8 cellular contexts compared by ENCODE assay signal in genomic region chr11:118437736-118438125, GRCh38. TPM values are rescaled to one million over a fixed set of nuclear protein-coding genes. Genes with fewer than 3 reads are reported as not detected.
DNase-seq lines count a peak whose midpoint lies in the region; ATAC-seq, FAIRE-seq and TF ChIP-seq lines count a peak whose summit lies in the region.

No MANE protein-coding gene starts in this region.

- no peak for FAIRE-seq in pancreas (lab: Jason Lieb, UNC)

- peak overlapping the region; percentile 33 to 89 (median 62) for H3K27ac ChIP-seq in pancreas

- peak; percentile 84 for DNase-seq in NCI-H1105 treated with DMSO at 0.1 percent for 48 hours (lab: John Stamatoyannopoulos, UW)
- DNase-seq in activated T-cell treated with anti-CD3 and anti-CD28 coated beads, Interleukin-2, amount 50 U/mL, for 48 hours: peak; percentile 58 to 60
- peak; percentile 28 for DNase-seq in fibroblast of villous mesenchyme (ENCODE audit: low read depth)
- peak; percentile 45 to 69 (median 62) for DNase-seq in pancreas
- no peak for DNase-seq in superior temporal gyrus (ENCODE audit: extremely low spot score)
- DNase-seq in NCI-H1694 treated with DMSO at 0.1 percent for 48 hours (lab: John Stamatoyannopoulos, UW): no peak

- H3K9ac ChIP-seq in ES-I3 (ENCODE audit: low read depth, low read length): peak overlapping the region; percentile 65

- no peaks in the 10 kb centered on the region for H3K27me3 ChIP-seq in pancreas

- H3K9me3 ChIP-seq in ES-I3 (ENCODE audit: control insufficient read depth, insufficient read depth, low read length): no peaks in the 10 kb centered on the region
- no peaks in the 10 kb centered on the region for H3K9me3 ChIP-seq in pancreas

- H3K4me1 ChIP-seq in ES-I3 (ENCODE audit: insufficient read depth, low read length): peaks cover 9% of the 10 kb centered on the region
- H3K4me1 ChIP-seq in pancreas: peaks cover 6 to 28% (median 22%) of the 10 kb centered on the region in 3 donors

- intact Hi-C loops in pancreas (cut with DNase I): no loop called here

- no peak for TF ChIP-seq CTCF in fibroblast of villous mesenchyme (IDR thresholded peaks at IDR 0.05; ENCODE audit: insufficient read depth, low read depth, low read length)
- TF ChIP-seq CTCF in pancreas (IDR thresholded peaks at IDR 0.05): no peak

- 1% methylated on average over 5 of the region's 5 CpGs for WGBS in pancreas, 2 donors

- ATAC-seq in pancreas: peak; percentile 10 to 40 (median 26)
- no peak for ATAC-seq in HG03045 (IDR thresholded peaks at IDR 0.05; ENCODE audit: unreplicated experiment)

- H3K36me3 ChIP-seq in ES-I3 (ENCODE audit: insufficient read depth, low read length) (no peaks in the 10 kb centered on the region; the same call in 1 of the 2 replicates), pancreas (no peaks in the 10 kb centered on the region)

- H3K4me3 ChIP-seq in fibroblast of villous mesenchyme (ENCODE audit: low read depth, low read length) (peak overlapping the region; percentile 91), pancreas (peak overlapping the region; percentile 7 to 100 (median 99))

RNA-seq across cellular contexts. Expression of gene KMT2A, which starts 1.4 kb away (rescaled TPM):
- total RNA-seq in fibroblast of villous mesenchyme: 39.6 and 47.1 TPM in 2 replicates
- 10 to 100 TPM; 31.1 to 46.3 (median 36.6) TPM for total RNA-seq in pancreas
- polyA plus RNA-seq in pancreas: 10 to 100 TPM; 13.9 to 14.1 TPM

RNA-seq across cellular contexts. Expression of gene ATP5MG, which starts 36.3 kb away (rescaled TPM):
- total RNA-seq in fibroblast of villous mesenchyme (34.1 and 44.0 TPM in 2 replicates), pancreas (10 to 100 TPM; 46.5 to 81.4 (median 74.3) TPM)
- polyA plus RNA-seq in pancreas: 100 to 1,000 TPM; 115 to 120 TPM

Comparison
In these comparisons a context has a peak if more than half of its experiments do, and no peak if none do; other contexts are left out.
1. DNase-seq: peak in NCI-H1105 treated with DMSO at 0.1 percent for 48 hours (single experiment), activated T-cell treated with anti-CD3 and anti-CD28 coated beads, Interleukin-2, amount 50 U/mL, for 48 hours (2 of 2), fibroblast of villous mesenchyme (single experiment) and pancreas (6 of 6); none in superior temporal gyrus (single experiment) and NCI-H1694 treated with DMSO at 0.1 percent for 48 hours (single experiment).